Comparison of ENCODE assay signal across 26 cellular contexts in genomic region chr7:137475966-137476365, GRCh38.
A peak's percentile ranks its signal among the peaks of the same experiment; 100 is the strongest.
DNase-seq lines count a peak whose midpoint lies in the region; ATAC-seq and TF ChIP-seq lines count a peak whose summit lies in the region.
"Had no signal": no experiment of that assay in that cellular context is flagged by ENCODE, and none has a peak within 500 bp of the region (broad histone marks: within the 10 kb centered on the region; RNA-seq: fewer than 3 reads in every experiment).

No MANE protein-coding gene starts in this region.

- TF ChIP-seq POLR2A in IMR-90 (IDR thresholded peaks at IDR 0.05; ENCODE audit: low read depth, low read length) (no peak), transverse colon (IDR thresholded peaks at IDR 0.05) (no peak), upper lobe of left lung (IDR thresholded peaks at IDR 0.05) (no peak)

- H3K79me2 ChIP-seq in smooth muscle cell (ENCODE audit: low read depth): no peaks in the 10 kb centered on the region

- no peaks in the 10 kb centered on the region for H3K36me3 ChIP-seq in IMR-90 (ENCODE audit: control insufficient read depth, insufficient read depth, low read length)
- no peaks in the 10 kb centered on the region for H3K36me3 ChIP-seq in smooth muscle cell (ENCODE audit: low read depth)
- H3K36me3 ChIP-seq in transverse colon: no peaks in the 10 kb centered on the region
- no peaks in the 10 kb centered on the region for H3K36me3 ChIP-seq in upper lobe of left lung
- H3K36me3 ChIP-seq: gastrocnemius medialis, right lobe of liver, tibial artery had no signal

- peaks cover 9% of the 10 kb centered on the region for H3F3A ChIP-seq in smooth muscle cell (ENCODE audit: low read depth)

- no peak for TF ChIP-seq RAD21 in IMR-90 (IDR thresholded peaks at IDR 0.05; ENCODE audit: low read length)

- BruUV-seq in IMR-90 (replicated peaks; lab: Mats Ljungman, UMichigan): no TSS peak

- no CpG with 5 or more reads among the region's 7 CpGs for WGBS in IMR-90 (ENCODE audit: extremely low coverage in 2 of 2, insufficient read length in 1 of 2), 2 experiments
- 43% methylated on average over 7 of the region's 7 CpGs for WGBS in smooth muscle cell (ENCODE audit: low lambda C conversion rate)
- WGBS in transverse colon (ENCODE audit: low coverage in 1 of 2), 2 donors: 86 to 100% methylated on average over 2 to 7 of the region's 7 CpGs
- WGBS in upper lobe of left lung, 2 donors: 86 to 90% methylated on average over 7 of the region's 7 CpGs

- H3K18ac ChIP-seq in IMR-90 (ENCODE audit: low read depth, low read length): no peak overlapping the region

- in situ Hi-C loops in IMR-90 (cut with MboI; ENCODE audit: low sequenced_read_pairs): no loop called here
- in situ Hi-C loops in transverse colon (cut with MboI; ENCODE audit: low pct_ligation_motif_present in 1 of 4, low pct_unique_long_range_greater_than_20kb in 1 of 4, low sequenced_read_pairs in 3 of 4): no loop called here

- H2BK120ac ChIP-seq in IMR-90 (ENCODE audit: low read depth, low read length): no peak overlapping the region

- no peak overlapping the region for H3K14ac ChIP-seq in IMR-90 (replicated peaks; ENCODE audit: low read depth, low read length)

- POLR2A ChIA-PET in IMR-90 (lab: Charles Lee; ENCODE audit: unreplicated experiment): interaction anchor here (0.7 kb wide), 1 partner anchor 30 kb away, joined by 3 read pairs; no protein-coding TSS in a partner anchor

- H3K27ac ChIP-seq in IMR-90 (ENCODE audit: insufficient read depth, low read length) (no peak overlapping the region), foreskin keratinocyte (no peak overlapping the region), smooth muscle cell (ENCODE audit: low read depth) (peak overlapping the region; percentile 94), transverse colon (no peak overlapping the region), upper lobe of left lung (no peak overlapping the region)
- H3K27ac ChIP-seq: body of pancreas, gastrocnemius medialis, right lobe of liver, tibial artery had no signal

- ATAC-seq in IMR-90 (ENCODE audit: low read depth): no peak
- peak; percentile 65 for ATAC-seq in SK-N-SH treated with all-trans-retinoic acid at 6 μM for 48 hours
- ATAC-seq in foreskin keratinocyte: peak; percentile 94
- ATAC-seq in upper lobe of left lung (ENCODE audit: low FRiP score in 2 of 2): no peak
- ATAC-seq: activated naive CD8-positive, alpha-beta T cell treated with anti-CD3 and anti-CD28 coated beads, Interleukin-2, amount 50 U/mL, for 24 hours; body of pancreas; gastrocnemius medialis; mucosa of descending colon; right lobe of liver had no signal

- H2BK20ac ChIP-seq in IMR-90 (ENCODE audit: low read depth, low read length): peak overlapping the region; percentile 54; the same call in 1 of the 2 replicates

- H3K4me2 ChIP-seq in IMR-90 (ENCODE audit: low read depth, low read length) (no peak overlapping the region), smooth muscle cell (peak overlapping the region; percentile 47)

- H3K9me3 ChIP-seq in IMR-90 (ENCODE audit: control insufficient read depth, insufficient read depth, low read length) (no peaks in the 10 kb centered on the region), smooth muscle cell (replicated peaks; ENCODE audit: low read depth) (no peaks in the 10 kb centered on the region), transverse colon (no peaks in the 10 kb centered on the region), upper lobe of left lung (no peaks in the 10 kb centered on the region)
- H3K9me3 ChIP-seq: body of pancreas, gastrocnemius medialis, mucosa of descending colon, tibial artery had no signal

- peak overlapping the region; percentile 23 for H2AK9ac ChIP-seq in IMR-90 (replicated peaks; ENCODE audit: low read depth, low read length, poor library complexity)

- H3K4me3 ChIP-seq in IMR-90 (ENCODE audit: insufficient read depth, low read depth, low read length): no peak overlapping the region
- H3K4me3 ChIP-seq in smooth muscle cell: no peak overlapping the region
- H3K4me3 ChIP-seq in transverse colon: no peak overlapping the region
- H3K4me3 ChIP-seq in upper lobe of left lung: no peak overlapping the region
- H3K4me3 ChIP-seq: body of pancreas, gastrocnemius medialis, mucosa of descending colon, right lobe of liver, tibial artery had no signal

- H3K56ac ChIP-seq in IMR-90 (ENCODE audit: extremely low read depth, insufficient read depth, low read length): no peak overlapping the region

- no peak for DNase-seq in IMR-90
- peak; percentile 40 to 68 for DNase-seq in foreskin keratinocyte
- no peak for DNase-seq in smooth muscle cell (lab: John Stamatoyannopoulos, UW; ENCODE audit: unreplicated experiment)
- no peak for DNase-seq in NCI-H187 treated with DMSO at 0.1 percent for 48 hours (lab: John Stamatoyannopoulos, UW)
- no peak for DNase-seq in transverse colon
- DNase-seq in upper lobe of left lung: no peak
- no peak for DNase-seq in activated naive CD4-positive, alpha-beta T cell treated with anti-CD3 and anti-CD28 coated beads, Interleukin-2, amount 50 U/mL, for 16 hours
- DNase-seq: activated CD4-positive, alpha-beta memory T cell treated with anti-CD3 and anti-CD28 coated beads, Interleukin-2, amount 10 ng/mL, durations not matched to agents 7 days and 5 days; activated CD4-positive, CD25-positive, alpha-beta regulatory T cell treated with anti-CD3 and anti-CD28 coated beads, Interleukin-2, amount 50 U/mL, for 72 hours; activated gamma-delta T cell; activated naive CD8-positive, alpha-beta T cell treated with anti-CD3 and anti-CD28 coated beads, Interleukin-2, amount 50 U/mL, for 24 hours; body of pancreas; CD4-positive, alpha-beta memory T cell; effector CD4-positive, alpha-beta T cell; erythroblast; gastrocnemius medialis; KBM-7; mucosa of descending colon; NCI-H1694; NCI-H82; OCI-M1; right lobe of liver; SIG-M5; T-helper 1 cell; tibial artery had no signal

- H4K8ac ChIP-seq in IMR-90 (ENCODE audit: low read depth in 2 of 2, low read length in 2 of 2): no peak overlapping the region

- H3K27me3 ChIP-seq in IMR-90 (ENCODE audit: control insufficient read depth, insufficient read depth, low read length): no peaks in the 10 kb centered on the region
- H3K27me3 ChIP-seq in foreskin keratinocyte: peaks cover 19% of the 10 kb centered on the region
- no peaks in the 10 kb centered on the region for H3K27me3 ChIP-seq in smooth muscle cell (ENCODE audit: low read depth)
- no peaks in the 10 kb centered on the region for H3K27me3 ChIP-seq in transverse colon
- no peaks in the 10 kb centered on the region for H3K27me3 ChIP-seq in upper lobe of left lung
- H3K27me3 ChIP-seq: body of pancreas, gastrocnemius medialis, right lobe of liver, tibial artery had no signal

- H2AK5ac ChIP-seq in IMR-90 (ENCODE audit: low read depth, low read length): no peak overlapping the region

- H4K20me1 ChIP-seq in IMR-90 (ENCODE audit: insufficient read depth, low read length) (no peaks in the 10 kb centered on the region), smooth muscle cell (ENCODE audit: low read depth) (no peaks in the 10 kb centered on the region)

- CTCF ChIA-PET in IMR-90 (lab: Yijun Ruan, JAX): interaction anchor here (1.0 to 1.7 kb wide), 2 partner anchors 12 to 116 kb away, joined by 4 to 5 read pairs; no protein-coding TSS in a partner anchor

- no peaks in the 10 kb centered on the region for H3K79me1 ChIP-seq in IMR-90 (ENCODE audit: low read depth in 1 of 2, low read length in 2 of 2)

- H3K4me1 ChIP-seq in IMR-90 (ENCODE audit: control insufficient read depth, insufficient read depth, low read length): no peaks in the 10 kb centered on the region; the same call in 1 of the 2 replicates
- peaks cover 16% of the 10 kb centered on the region for H3K4me1 ChIP-seq in foreskin keratinocyte
- peaks cover 6% of the 10 kb centered on the region for H3K4me1 ChIP-seq in smooth muscle cell (ENCODE audit: low read depth)
- H3K4me1 ChIP-seq in transverse colon: peaks cover 0 to 6% (median 3%) of the 10 kb centered on the region in 4 donors
- no peaks in the 10 kb centered on the region for H3K4me1 ChIP-seq in upper lobe of left lung
- H3K4me1 ChIP-seq: body of pancreas, gastrocnemius medialis, right lobe of liver, tibial artery had no signal

- no peak overlapping the region for H4K5ac ChIP-seq in IMR-90 (ENCODE audit: low read depth, low read length)

- dilution Hi-C loops in IMR-90 (cut with HindIII; ENCODE audit: low sequenced_read_pairs, unreplicated experiment): no loop called here

- H2BK5ac ChIP-seq in IMR-90 (ENCODE audit: low read depth, low read length, poor library complexity, severe bottlenecking): no peak overlapping the region

- peak overlapping the region; percentile 43; the same call in 2 of the 3 replicates for H2BK15ac ChIP-seq in IMR-90 (ENCODE audit: low read depth, low read length)

- TF ChIP-seq CTCF in IMR-90 (conservative IDR thresholded peaks at IDR 0.05; ENCODE audit: low read depth, low read length) (no peak), foreskin keratinocyte (conservative IDR thresholded peaks at IDR 0.05) (no peak), smooth muscle cell (IDR thresholded peaks at IDR 0.05; ENCODE audit: borderline replicate concordance, insufficient read depth, poor library complexity, severe bottlenecking) (no peak), transverse colon (IDR thresholded peaks at IDR 0.05) (no peak), upper lobe of left lung (IDR thresholded peaks at IDR 0.05) (no peak)

- H3K9me1 ChIP-seq in IMR-90 (ENCODE audit: insufficient read depth, low read length): no peaks in the 10 kb centered on the region

- H3K4ac ChIP-seq in IMR-90 (ENCODE audit: low read depth, low read length): 0 out of 2 replicates have a peak overlapping the region, but pooled peaks have one; percentile 6

- H3K9ac ChIP-seq in IMR-90 (ENCODE audit: low read depth, low read length) (no peak overlapping the region), smooth muscle cell (ENCODE audit: low read depth) (peak overlapping the region; percentile 70)

- H3K23ac ChIP-seq in IMR-90 (ENCODE audit: low read depth, low read length): no peak overlapping the region

- H4K91ac ChIP-seq in IMR-90 (ENCODE audit: insufficient read depth, low read depth, low read length): no peak overlapping the region

- intact Hi-C loops in IMR-90 (cut with micrococcal nuclease): no loop called here
- intact Hi-C loops in transverse colon (cut with DNase I; ENCODE audit: low total_unique reads): no loop called here

- no peak for TF ChIP-seq EP300 in transverse colon (IDR thresholded peaks at IDR 0.05; ENCODE audit: low read depth)
- TF ChIP-seq EP300 in upper lobe of left lung (IDR thresholded peaks at IDR 0.05): no peak

- H2AFZ ChIP-seq in IMR-90 (replicated peaks; ENCODE audit: low read length, poor library complexity) (no peak overlapping the region), smooth muscle cell (ENCODE audit: low read depth) (peak overlapping the region; percentile 61)

TF ChIP-seq in IMR-90, 13 proteins besides CTCF, POLR2A, EP300 and RAD21 (continues in another document):
- TF ChIP-seq MXI1 (IDR thresholded peaks at IDR 0.05; ENCODE audit: borderline replicate concordance, low read depth, low read length) (no peak), FOS (IDR thresholded peaks at IDR 0.05; ENCODE audit: low read depth, low read length) (no peak), MAFK (IDR thresholded peaks at IDR 0.05; ENCODE audit: low read depth, low read length) (no peak)

TF ChIP-seq in SK-N-SH treated with all-trans-retinoic acid at 6 μM for 48 hours, 23 proteins besides CTCF, POLR2A, EP300 and RAD21 (continues in another document):
- TF ChIP-seq ZFP3 (CRISPR knock-in tag; IDR thresholded peaks at IDR 0.05) (no peak), CSDC2 (CRISPR knock-in tag; IDR thresholded peaks at IDR 0.05) (no peak), ISL1 (CRISPR knock-in tag; IDR thresholded peaks at IDR 0.05) (no peak), ZNF70 (CRISPR knock-in tag; IDR thresholded peaks at IDR 0.05) (no peak)

Comparison
In these comparisons a context has a peak if more than half of its experiments do, and no peak if none do; other contexts are left out.
1. ATAC-seq: peak in SK-N-SH treated with all-trans-retinoic acid at 6 μM for 48 hours (single experiment) and foreskin keratinocyte (single experiment); none in IMR-90 (single experiment) and upper lobe of left lung (0 of 2).
2. DNase-seq: peak in foreskin keratinocyte (2 of 2); none in IMR-90 (single experiment), smooth muscle cell (single experiment), NCI-H187 treated with DMSO at 0.1 percent for 48 hours (single experiment), transverse colon (single experiment), upper lobe of left lung (0 of 2) and activated naive CD4-positive, alpha-beta T cell treated with anti-CD3 and anti-CD28 coated beads, Interleukin-2, amount 50 U/mL, for 16 hours (single experiment).